ENCODE assay signal across 18 cellular contexts in genomic region chr20:33711446-33711738, GRCh38. TPM values are rescaled to one million over a fixed set of nuclear protein-coding genes. Genes with fewer than 3 reads are reported as not detected.
DNase-seq lines count a peak whose midpoint lies in the region; ATAC-seq, FAIRE-seq and TF ChIP-seq lines count a peak whose summit lies in the region.
"Had no signal": no experiment of that assay in that cellular context is flagged by ENCODE, and none has a peak within 500 bp of the region (broad histone marks: within the 10 kb centered on the region; RNA-seq: fewer than 3 reads in every experiment).

No MANE protein-coding gene starts in this region.

- H4K91ac ChIP-seq in H1 (replicated peaks; ENCODE audit: insufficient read length, low read length), result no peak overlapping the region

- H3K27me3 ChIP-seq in GM23338 (ENCODE audit: insufficient read depth), result no peaks in the 10 kb centered on the region
- H3K27me3 ChIP-seq in H1 (replicated peaks in 1 of 4; ENCODE audit: control insufficient read depth in 3 of 4, extremely low read depth in 1 of 4, insufficient read depth in 3 of 4, low read length in 3 of 4), result no peaks in the 10 kb centered on the region

- no peak for FAIRE-seq in H1 (lab: Jason Lieb, UNC)

- POLR2A ChIA-PET in H1 (lab: Charles Lee; ENCODE audit: partially characterized antibody), result interaction anchor here (1.2 to 1.5 kb wide), 2 partner anchors 8 to 32 kb away, joined by 4 to 6 read pairs; partner anchors contain the start of gene PXMP4

- H3K36me3 ChIP-seq in GM23338 (ENCODE audit: insufficient read depth), result no peaks in the 10 kb centered on the region
- no peaks in the 10 kb centered on the region; a peak in 1 of 8 replicates for H3K36me3 ChIP-seq in H1 (ENCODE audit: control insufficient read depth in 2 of 4, insufficient read depth in 4 of 4, low read length in 3 of 4)

- H2BK15ac ChIP-seq in H1 (ENCODE audit: low read length), result no peak overlapping the region

- H3K79me2 ChIP-seq in GM23338 (replicated peaks; ENCODE audit: insufficient read depth), result no peaks in the 10 kb centered on the region
- no peaks in the 10 kb centered on the region for H3K79me2 ChIP-seq in H1 (ENCODE audit: control insufficient read depth in 1 of 2, insufficient read depth in 2 of 2, low read length in 2 of 2)

- H3K23me2 ChIP-seq in H1 (ENCODE audit: low read depth, low read length), result peaks cover 6% of the 10 kb centered on the region; the same call in 1 of the 2 replicates

- TF ChIP-seq CTCF in GM23338 (conservative IDR thresholded peaks at IDR 0.05; ENCODE audit: low read depth in 2 of 2) (no peak), H1 (IDR thresholded peaks at IDR 0.05; ENCODE audit: control extremely low read depth in 1 of 3, insufficient read depth in 1 of 3, low read depth in 1 of 3, low read length in 3 of 3) (no peak)

- no peaks in the 10 kb centered on the region for H3K9me3 Mint-ChIP-seq in T-helper 1 cell treated with Interleukin-12 subunit alpha and Interleukin-12 subunit beta and Interleukin-4 antibody, amounts not matched to agents 30 μg/mL and 1 μg/mL, for 36 hours
- H3K9me3 Mint-ChIP-seq in GM23338, result no peaks in the 10 kb centered on the region
- H3K9me3 Mint-ChIP-seq: HFFc6 had no signal

- TF ChIP-seq RAD21 in H1 (IDR thresholded peaks at IDR 0.05 in 1 of 2, conservative IDR thresholded peaks at IDR 0.05 in 1 of 2; ENCODE audit: low read depth in 2 of 2, low read length in 2 of 2), result no peak

- H4K8ac ChIP-seq in H1 (ENCODE audit: extremely low read depth, insufficient read depth, low read length), result no peak overlapping the region

- no peak overlapping the region for H2BK20ac ChIP-seq in H1 (ENCODE audit: low read length)

- peak overlapping the region; percentile 80; the same call in 1 of the 2 replicates for H2BK12ac ChIP-seq in H1 (ENCODE audit: low read depth, low read length)

- peaks cover 21% of the 10 kb centered on the region for H3K4me1 Mint-ChIP-seq in T-helper 1 cell treated with Interleukin-12 subunit alpha and Interleukin-12 subunit beta and Interleukin-4 antibody, amounts not matched to agents 30 μg/mL and 1 μg/mL, for 36 hours (ENCODE audit: low read depth)
- H3K4me1 Mint-ChIP-seq in GM23338, result peaks cover 16% of the 10 kb centered on the region

- no peak overlapping the region for H3K9ac ChIP-seq in H1 (replicated peaks in 1 of 4; ENCODE audit: extremely low read depth in 1 of 4, low read depth in 3 of 4, low read length in 3 of 4)
- H3K9ac ChIP-seq: KMS-11 had no signal

- peaks cover 13% of the 10 kb centered on the region for H3K4me1 ChIP-seq in GM23338 (ENCODE audit: insufficient read depth)
- H3K4me1 ChIP-seq in H1 (replicated peaks in 1 of 4; ENCODE audit: control insufficient read depth in 3 of 4, insufficient read depth in 4 of 4, low read length in 3 of 4), result peaks cover 4 to 9% (median 6%) of the 10 kb centered on the region in 4 experiments

- H4K20me1 ChIP-seq in GM23338 (replicated peaks; ENCODE audit: insufficient read depth) (no peaks in the 10 kb centered on the region), H1 (replicated peaks in 1 of 2; ENCODE audit: control insufficient read depth in 1 of 2, insufficient read depth in 2 of 2, low read length in 2 of 2) (no peaks in the 10 kb centered on the region)

- DNase-seq in T-helper 1 cell, result no peak
- no peak for DNase-seq in GM23338 (ENCODE audit: low spot score)
- DNase-seq in H1 (ENCODE audit: low read depth in 1 of 2, low spot score in 2 of 2), result no peak
- DNase-seq in NCI-H82 (lab: John Stamatoyannopoulos, UW), result no peak
- DNase-seq: DMS 273 treated with DMSO at 0.1 percent for 48 hours, DND-41, HFFc6, MV-4-11, NCI-H1694 treated with DMSO at 0.1 percent for 48 hours, SHP77 treated with DMSO at 0.1 percent for 48 hours had no signal

- H3K27ac ChIP-seq in GM23338 (ENCODE audit: low read depth), result peak overlapping the region; percentile 80; the same call in 1 of the 2 replicates
- no peak overlapping the region for H3K27ac ChIP-seq in H1 (ENCODE audit: low read depth, low read length)
- H3K27ac ChIP-seq: 22Rv1, KMS-11 had no signal

- no peak overlapping the region for H3K23ac ChIP-seq in H1 (ENCODE audit: insufficient read length)

- no peak overlapping the region for H2BK120ac ChIP-seq in H1 (replicated peaks; ENCODE audit: low read depth, low read length)

- no peak for ATAC-seq in GM23338
- no peak for ATAC-seq in HG03354 (IDR thresholded peaks at IDR 0.05; ENCODE audit: poor library complexity, severe bottlenecking, unreplicated experiment)

- H3K4me3 ChIP-seq in GM23338 (no peak overlapping the region), H1 (ENCODE audit: extremely low read depth in 1 of 4, insufficient read depth in 2 of 4, low read depth in 3 of 4, low read length in 4 of 4) (no peak overlapping the region)

- H3F3A ChIP-seq in GM23338 (replicated peaks; ENCODE audit: low read depth), result 0 out of 2 replicates have a peak, but pooled peaks cover 3% of the 10 kb centered on the region

- H3K79me1 ChIP-seq in H1 (ENCODE audit: low read depth, low read length), result no peaks in the 10 kb centered on the region

- H3K4ac ChIP-seq in H1 (replicated peaks; ENCODE audit: insufficient read length, low read depth, low read length), result no peak overlapping the region

- H3K56ac ChIP-seq in H1 (replicated peaks; ENCODE audit: insufficient read length, low read depth, low read length), result no peak overlapping the region

- H2AK5ac ChIP-seq in H1 (ENCODE audit: low read depth, low read length), result no peak overlapping the region

- no peak overlapping the region for H3K4me3 Mint-ChIP-seq in T-helper 1 cell treated with Interleukin-12 subunit alpha and Interleukin-12 subunit beta and Interleukin-4 antibody, amounts not matched to agents 30 μg/mL and 1 μg/mL, for 36 hours
- H3K4me3 Mint-ChIP-seq in GM23338, result no peak overlapping the region
- H3K4me3 Mint-ChIP-seq: B cell, HFFc6 had no signal

- no peak overlapping the region for H2AFZ ChIP-seq in GM23338
- H2AFZ ChIP-seq in H1 (ENCODE audit: low read length), result no peak overlapping the region

- H3K4me2 ChIP-seq in GM23338 (no peak overlapping the region), H1 (ENCODE audit: insufficient read depth in 1 of 2, low read depth in 2 of 2, low read length in 2 of 2) (no peak overlapping the region)
- H3K4me2 ChIP-seq: KMS-11 had no signal

- no peak overlapping the region for H4K5ac ChIP-seq in H1 (ENCODE audit: insufficient read length, low read depth, low read length)

- H3K9me2 ChIP-seq in GM23338 (ENCODE audit: insufficient read depth), result no peaks in the 10 kb centered on the region; the same call in 1 of the 2 replicates

- H3K36me3 Mint-ChIP-seq in T-helper 1 cell treated with Interleukin-12 subunit alpha and Interleukin-12 subunit beta and Interleukin-4 antibody, amounts not matched to agents 30 μg/mL and 1 μg/mL, for 36 hours (ENCODE audit: low read depth), result peaks cover 33% of the 10 kb centered on the region
- H3K36me3 Mint-ChIP-seq in GM23338 (ENCODE audit: low read depth), result no peaks in the 10 kb centered on the region; the same call in 2 of the 3 replicates

- H3K14ac ChIP-seq in H1 (ENCODE audit: insufficient read length), result no peak overlapping the region

- no peak for TF ChIP-seq POLR2A in H1 (IDR thresholded peaks at IDR 0.05; ENCODE audit: control extremely low read depth in 1 of 2, low read depth in 2 of 2, low read length in 2 of 2)

- no peak for TF ChIP-seq EP300 in H1 (IDR thresholded peaks at IDR 0.05; ENCODE audit: borderline replicate concordance in 1 of 2, low read depth in 2 of 2, low read length in 2 of 2)

- H3K18ac ChIP-seq in H1 (ENCODE audit: extremely low read depth, low read length), result no peak overlapping the region

- peak overlapping the region; percentile 47 for H3K27ac Mint-ChIP-seq in T-helper 1 cell treated with Interleukin-12 subunit alpha and Interleukin-12 subunit beta and Interleukin-4 antibody, amounts not matched to agents 30 μg/mL and 1 μg/mL, for 36 hours
- no peak overlapping the region; the same call in 1 of the 2 replicates for H3K27ac Mint-ChIP-seq in GM23338
- H3K27ac Mint-ChIP-seq: B cell, HFFc6 had no signal

- CTCF ChIA-PET in H1 (lab: Charles Lee; ENCODE audit: partially characterized antibody), result no interaction called here

- no peaks in the 10 kb centered on the region for H3K27me3 Mint-ChIP-seq in T-helper 1 cell treated with Interleukin-12 subunit alpha and Interleukin-12 subunit beta and Interleukin-4 antibody, amounts not matched to agents 30 μg/mL and 1 μg/mL, for 36 hours (ENCODE audit: low read depth)
- peaks cover 10% of the 10 kb centered on the region for H3K27me3 Mint-ChIP-seq in GM23338 (ENCODE audit: insufficient read depth, low read depth, poor library complexity)
- H3K27me3 Mint-ChIP-seq: B cell had no signal

- WGBS in H1 (ENCODE audit: extremely low coverage in 1 of 2, insufficient coverage in 1 of 2, insufficient read length in 1 of 2, insufficient replicate concordance in 2 of 2, low coverage in 1 of 2, low lambda C conversion rate in 2 of 2, missing lambda C conversion rate in 1 of 2), 2 experiments, result 91% methylated on average over 1 of the region's 1 CpG; no CpG with 5 or more reads in 1 of the 2 experiments

- no peaks in the 10 kb centered on the region for H3K9me3 ChIP-seq in H1 (ENCODE audit: insufficient read depth in 2 of 2, low read depth in 1 of 2, low read length in 1 of 2)

- no peak overlapping the region for H2BK5ac ChIP-seq in H1 (ENCODE audit: low read depth, low read length)

RNA-seq across cellular contexts. Expression of gene PXMP4, which starts 8.7 kb away (rescaled TPM):
- 0.39 and 1.2 TPM in 2 replicates for total RNA-seq in GM23338 (2014; rRNA removed; shearing (Covaris generic))
- polyA plus RNA-seq in GM23338 (2016; fragmentation: Nextera tagmentation; extraction: Ambion mirVana), result 2.7 and 3.5 TPM in 2 replicates
- total RNA-seq in H1 (2021; fragmentation: NEBNext Ultra II Directional; extraction: Animal tissue kit (Norgen Biotek cat#: 25700)), result 3.3 and 4.1 TPM in 2 replicates
- 3.4 and 5.5 TPM in 2 replicates for polyA plus RNA-seq in H1 (2011; rRNA removed)
- 3.4 TPM for polyA plus RNA-seq in H1 (2011; cell fraction: cytosol; rRNA removed)
- polyA plus RNA-seq in H1 (2011; cell fraction: nucleus; rRNA removed), result 3.8 TPM
- polyA plus RNA-seq in H1 (2012, experiment 1 of 2), result 1.6 to 3.5 TPM (median 2.6 TPM) in 4 replicates
- polyA plus RNA-seq in H1 (2012, experiment 2 of 2), result 1.7 TPM
- 3.2 TPM for polyA plus RNA-seq in H1 (2013, experiment 1 of 2)
- 3.3 TPM for polyA plus RNA-seq in H1 (2013, experiment 2 of 2)
- polyA minus RNA-seq in H1 (2011; rRNA and poly(A)+ RNA removed), result 3.6 and 4.1 TPM in 2 replicates
- 1.4 TPM for polyA minus RNA-seq in H1 (2011; cell fraction: cytosol; rRNA and poly(A)+ RNA removed)
- 1.1 TPM for polyA minus RNA-seq in H1 (2011; cell fraction: nucleus; rRNA and poly(A)+ RNA removed)

RNA-seq across cellular contexts. Expression of gene ZNF341, which starts 20.4 kb away (rescaled TPM):
- total RNA-seq in GM23338 (2014; rRNA removed; shearing (Covaris generic)), result 6.1 and 6.2 TPM in 2 replicates
- 3.6 and 4.3 TPM in 2 replicates for polyA plus RNA-seq in GM23338 (2016; fragmentation: Nextera tagmentation; extraction: Ambion mirVana)
- 6.3 and 6.4 TPM in 2 replicates for total RNA-seq in H1 (2021; fragmentation: NEBNext Ultra II Directional; extraction: Animal tissue kit (Norgen Biotek cat#: 25700))
- polyA plus RNA-seq in H1 (2011; rRNA removed), result 5.8 and 7.0 TPM in 2 replicates
- 3.3 TPM for polyA plus RNA-seq in H1 (2011; cell fraction: cytosol; rRNA removed)
- 6.9 TPM for polyA plus RNA-seq in H1 (2011; cell fraction: nucleus; rRNA removed)
- polyA plus RNA-seq in H1 (2012, experiment 1 of 2), result 5.0 to 7.4 TPM (median 5.6 TPM) in 4 replicates
- polyA plus RNA-seq in H1 (2012, experiment 2 of 2), result 6.7 TPM
- 3.9 TPM for polyA plus RNA-seq in H1 (2013, experiment 1 of 2)
- polyA plus RNA-seq in H1 (2013, experiment 2 of 2), result 3.7 TPM
- 5.5 TPM in 2 replicates for polyA minus RNA-seq in H1 (2011; rRNA and poly(A)+ RNA removed)
- 4.7 TPM for polyA minus RNA-seq in H1 (2011; cell fraction: cytosol; rRNA and poly(A)+ RNA removed)
- 3.9 TPM for polyA minus RNA-seq in H1 (2011; cell fraction: nucleus; rRNA and poly(A)+ RNA removed)

RNA-seq across cellular contexts. Expression of gene E2F1, which starts 25.2 kb away (rescaled TPM):
- total RNA-seq in GM23338 (2014; rRNA removed; shearing (Covaris generic)), result 42.6 and 45.0 TPM in 2 replicates
- 12.1 and 13.9 TPM in 2 replicates for polyA plus RNA-seq in GM23338 (2016; fragmentation: Nextera tagmentation; extraction: Ambion mirVana)
- total RNA-seq in H1 (2021; fragmentation: NEBNext Ultra II Directional; extraction: Animal tissue kit (Norgen Biotek cat#: 25700)), result 35.3 and 35.8 TPM in 2 replicates
- 33.4 and 56.3 TPM in 2 replicates for polyA plus RNA-seq in H1 (2011; rRNA removed)
- polyA plus RNA-seq in H1 (2011; cell fraction: cytosol; rRNA removed), result 44.6 TPM
- polyA plus RNA-seq in H1 (2011; cell fraction: nucleus; rRNA removed), result 121 TPM
- polyA plus RNA-seq in H1 (2012, experiment 1 of 2), result 32.0 to 45.5 TPM (median 42.4 TPM) in 4 replicates
- polyA plus RNA-seq in H1 (2012, experiment 2 of 2), result 36.8 TPM
- polyA plus RNA-seq in H1 (2013, experiment 1 of 2), result 25.5 TPM
- polyA plus RNA-seq in H1 (2013, experiment 2 of 2), result 23.3 TPM
- polyA minus RNA-seq in H1 (2011; rRNA and poly(A)+ RNA removed), result 21.5 and 26.8 TPM in 2 replicates
- polyA minus RNA-seq in H1 (2011; cell fraction: cytosol; rRNA and poly(A)+ RNA removed), result 17.8 TPM
- polyA minus RNA-seq in H1 (2011; cell fraction: nucleus; rRNA and poly(A)+ RNA removed), result 22.2 TPM

RNA-seq across cellular contexts. Expression of gene NECAB3, which starts 37.2 kb away (rescaled TPM):
- 28.4 TPM in 2 replicates for total RNA-seq in GM23338 (2014; rRNA removed; shearing (Covaris generic))
- polyA plus RNA-seq in GM23338 (2016; fragmentation: Nextera tagmentation; extraction: Ambion mirVana) (8.5 and 13.4 TPM in 2 replicates), H1 (2011; rRNA removed) (46.2 and 72.6 TPM in 2 replicates)
- total RNA-seq in H1 (2021; fragmentation: NEBNext Ultra II Directional; extraction: Animal tissue kit (Norgen Biotek cat#: 25700)), result 19.7 and 20.5 TPM in 2 replicates
- polyA plus RNA-seq in H1 (2011; cell fraction: cytosol; rRNA removed), result 39.5 TPM
- polyA plus RNA-seq in H1 (2011; cell fraction: nucleus; rRNA removed), result 101 TPM
- polyA plus RNA-seq in H1 (2012, experiment 1 of 2), result 13.8 to 22.6 TPM (median 18.4 TPM) in 4 replicates
- polyA plus RNA-seq in H1 (2012, experiment 2 of 2), result 15.9 TPM
- polyA plus RNA-seq in H1 (2013, experiment 1 of 2), result 12.2 TPM
- polyA plus RNA-seq in H1 (2013, experiment 2 of 2), result 10.7 TPM
- 20.5 and 23.8 TPM in 2 replicates for polyA minus RNA-seq in H1 (2011; rRNA and poly(A)+ RNA removed)
- polyA minus RNA-seq in H1 (2011; cell fraction: cytosol; rRNA and poly(A)+ RNA removed), result 15.6 TPM
- polyA minus RNA-seq in H1 (2011; cell fraction: nucleus; rRNA and poly(A)+ RNA removed), result 39.6 TPM

RNA-seq across cellular contexts. Expression of gene ACTL10, which starts 44.6 kb away (rescaled TPM):
- total RNA-seq in GM23338 (2014; rRNA removed; shearing (Covaris generic)), result 0.08 and 1.9 TPM in 2 replicates
- polyA plus RNA-seq in GM23338 (2016; fragmentation: Nextera tagmentation; extraction: Ambion mirVana), result 0.66 and 0.71 TPM in 2 replicates
- not detected in 2 replicates for total RNA-seq in H1 (2021; fragmentation: NEBNext Ultra II Directional; extraction: Animal tissue kit (Norgen Biotek cat#: 25700))
- 0.20 and 0.26 TPM in 2 replicates for polyA plus RNA-seq in H1 (2011; rRNA removed)
- 0.25 TPM for polyA plus RNA-seq in H1 (2011; cell fraction: cytosol; rRNA removed)
- polyA plus RNA-seq in H1 (2011; cell fraction: nucleus; rRNA removed), result 0.33 TPM
- polyA plus RNA-seq in H1 (2012, experiment 1 of 2), result 0.11 to 0.18 TPM (median 0.12 TPM) in 3 of 4 replicates, not detected in the other
- polyA plus RNA-seq in H1 (2012, experiment 2 of 2), result 0.30 TPM
- 0.08 TPM for polyA plus RNA-seq in H1 (2013, experiment 1 of 2)
- 0.04 TPM for polyA plus RNA-seq in H1 (2013, experiment 2 of 2)
- 0.07 and 0.09 TPM in 2 replicates for polyA minus RNA-seq in H1 (2011; rRNA and poly(A)+ RNA removed)
- not detected for polyA minus RNA-seq in H1 (2011; cell fraction: cytosol; rRNA and poly(A)+ RNA removed)
- polyA minus RNA-seq in H1 (2011; cell fraction: nucleus; rRNA and poly(A)+ RNA removed), result 1.7 TPM
- total RNA-seq: G401, H4, NCI-H460 had no signal
